2 cellular contexts compared by ENCODE assay signal in genomic region chr1:64598100-64598571, GRCh38.
TF ChIP-seq lines count a peak whose summit lies in the region.

No MANE protein-coding gene starts in this region.

TF ChIP-seq in IMR-90, 13 proteins besides CTCF, POLR2A, EP300 and RAD21:
- TF ChIP-seq, protein P1, sequence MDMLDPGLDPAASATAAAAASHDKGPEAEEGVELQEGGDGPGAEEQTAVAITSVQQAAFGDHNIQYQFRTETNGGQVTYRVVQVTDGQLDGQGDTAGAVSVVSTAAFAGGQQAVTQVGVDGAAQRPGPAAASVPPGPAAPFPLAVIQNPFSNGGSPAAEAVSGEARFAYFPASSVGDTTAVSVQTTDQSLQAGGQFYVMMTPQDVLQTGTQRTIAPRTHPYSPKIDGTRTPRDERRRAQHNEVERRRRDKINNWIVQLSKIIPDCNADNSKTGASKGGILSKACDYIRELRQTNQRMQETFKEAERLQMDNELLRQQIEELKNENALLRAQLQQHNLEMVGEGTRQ (IDR thresholded peaks at IDR 0.05; ENCODE audit: low read depth, low read length): no peak
- TF ChIP-seq MAFK (IDR thresholded peaks at IDR 0.05; ENCODE audit: low read depth, low read length) (no peak), RFX5 (IDR thresholded peaks at IDR 0.05; ENCODE audit: low read depth, low read length) (no peak), FOS (IDR thresholded peaks at IDR 0.05; ENCODE audit: low read depth, low read length) (no peak), SMC3 (IDR thresholded peaks at IDR 0.05; ENCODE audit: low read depth, low read length) (no peak), CEBPB (IDR thresholded peaks at IDR 0.05; ENCODE audit: low read depth, low read length) (peak; percentile 53; the same call in 1 of the 2 replicates)
- TF ChIP-seq, protein P2, sequence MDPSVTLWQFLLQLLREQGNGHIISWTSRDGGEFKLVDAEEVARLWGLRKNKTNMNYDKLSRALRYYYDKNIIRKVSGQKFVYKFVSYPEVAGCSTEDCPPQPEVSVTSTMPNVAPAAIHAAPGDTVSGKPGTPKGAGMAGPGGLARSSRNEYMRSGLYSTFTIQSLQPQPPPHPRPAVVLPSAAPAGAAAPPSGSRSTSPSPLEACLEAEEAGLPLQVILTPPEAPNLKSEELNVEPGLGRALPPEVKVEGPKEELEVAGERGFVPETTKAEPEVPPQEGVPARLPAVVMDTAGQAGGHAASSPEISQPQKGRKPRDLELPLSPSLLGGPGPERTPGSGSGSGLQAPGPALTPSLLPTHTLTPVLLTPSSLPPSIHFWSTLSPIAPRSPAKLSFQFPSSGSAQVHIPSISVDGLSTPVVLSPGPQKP (IDR thresholded peaks at IDR 0.05; ENCODE audit: borderline replicate concordance, low read depth, low read length): no peak

TF ChIP-seq in H1, 55 proteins besides CTCF, POLR2A, EP300 and RAD21:
- TF ChIP-seq TAF1 (IDR thresholded peaks at IDR 0.05; ENCODE audit: low read depth, low read length): no peak
